7 cellular contexts compared by ENCODE assay signal in the genomic region with DNA sequence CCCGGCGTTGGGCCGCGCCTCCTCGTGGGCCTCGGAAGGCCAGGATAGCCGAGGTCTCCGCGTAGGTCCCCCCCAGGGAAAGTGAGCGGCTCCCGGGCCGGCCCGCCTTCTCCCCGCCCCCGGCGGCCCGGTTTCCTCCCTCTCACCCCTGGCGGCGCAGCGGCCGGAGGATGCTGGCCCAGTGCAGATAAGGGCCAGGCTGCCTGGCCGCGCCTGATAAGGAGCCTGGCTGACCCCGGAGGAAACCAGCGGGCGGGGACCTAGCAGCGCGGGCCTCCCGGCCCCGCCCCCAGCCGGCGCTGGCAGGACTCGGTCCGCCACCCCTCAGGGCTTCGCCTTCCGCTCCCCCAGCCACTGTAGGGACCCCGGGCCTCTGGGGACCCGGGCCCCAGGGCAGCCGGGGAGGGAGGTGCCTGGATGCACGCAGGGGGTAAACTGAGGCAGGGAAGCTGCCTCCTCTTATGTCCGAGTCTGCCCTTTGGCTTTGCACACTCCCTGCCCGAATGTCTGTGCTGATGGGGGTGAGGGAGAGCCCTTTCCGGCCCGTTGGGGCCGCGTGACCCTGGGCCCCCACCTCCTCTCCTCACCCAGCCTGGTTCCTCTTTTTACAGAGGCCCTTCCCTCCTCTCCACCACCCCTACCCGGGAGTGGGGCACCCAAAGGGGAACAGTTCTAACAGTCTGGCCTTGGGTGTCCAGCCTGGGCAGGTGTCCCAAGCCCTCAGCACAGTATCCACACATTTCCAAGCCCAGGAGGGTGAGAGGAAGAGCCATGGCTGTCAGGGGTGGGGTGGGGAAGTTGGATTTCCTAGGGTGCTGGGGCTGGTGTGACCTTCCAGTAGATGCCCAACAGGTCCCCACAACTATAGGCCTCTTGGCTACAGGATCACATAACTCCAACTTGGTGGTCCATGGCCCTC. TPM values are rescaled to one million over a fixed set of nuclear protein-coding genes. Genes with fewer than 3 reads are reported as not detected.
A peak's percentile ranks its signal among the peaks of the same experiment; 100 is the strongest.
DNase-seq lines count a peak whose midpoint lies in the region; ATAC-seq and TF ChIP-seq lines count a peak whose summit lies in the region.

A gene (minus strand): TSS at position 193 of the 919 bp plus-strand sequence. CDS start 1,687 bp downstream, outside the sequence.

- intact Hi-C loops in upper lobe of right lung (cut with DNase I) = no loop called here

- no peaks in the 10 kb centered on the region for H3K9me3 Mint-ChIP-seq in effector memory CD8-positive, alpha-beta T cell
- no peaks in the 10 kb centered on the region for H3K9me3 Mint-ChIP-seq in mesothelial cell of epicardium

- TF ChIP-seq CTCF in mesothelial cell of epicardium (IDR thresholded peaks at IDR 0.05; ENCODE audit: unreplicated experiment) = no peak
- no peak for TF ChIP-seq CTCF in upper lobe of right lung (IDR thresholded peaks at IDR 0.05)

- DNase-seq in SKM-1 (lab: John Stamatoyannopoulos, UW; ENCODE audit: unreplicated experiment) = peak; percentile 97
- DNase-seq in effector memory CD8-positive, alpha-beta T cell = no peak
- no peak for DNase-seq in mesothelial cell of epicardium (ENCODE audit: low spot score in 2 of 2, unreplicated experiment in 2 of 2)
- DNase-seq in upper lobe of right lung = peak; percentile 90
- DNase-seq in NCI-H446 (lab: John Stamatoyannopoulos, UW) = no peak

- peaks cover 51% of the 10 kb centered on the region for H3K4me1 ChIP-seq in upper lobe of right lung

- H3K4me3 ChIP-seq in upper lobe of right lung = peak within 1 kb of the TSS; percentile 55

- ATAC-seq in GM18498 (IDR thresholded peaks at IDR 0.05; ENCODE audit: unreplicated experiment) (peak; percentile 49), HG02678 (IDR thresholded peaks at IDR 0.05; ENCODE audit: unreplicated experiment) (peak; percentile 42), upper lobe of right lung (peak; percentile 72)
- ATAC-seq in effector memory CD8-positive, alpha-beta T cell (replicated peaks) = peak; percentile 5

- peaks cover 8% of the 10 kb centered on the region for H3K36me3 ChIP-seq in upper lobe of right lung

- peak within 1 kb of the TSS; percentile 54 to 81 for H3K27ac Mint-ChIP-seq in effector memory CD8-positive, alpha-beta T cell
- no peak within 1 kb of the TSS for H3K27ac Mint-ChIP-seq in mesothelial cell of epicardium

- no peaks in the 10 kb centered on the region for H3K9me3 ChIP-seq in upper lobe of right lung

- peaks cover 32 to 34% of the 10 kb centered on the region in 2 donors for H3K4me1 Mint-ChIP-seq in effector memory CD8-positive, alpha-beta T cell (ENCODE audit: low read depth in 2 of 2)
- H3K4me1 Mint-ChIP-seq in mesothelial cell of epicardium = peaks cover 12% of the 10 kb centered on the region

- H3K4me3 Mint-ChIP-seq in effector memory CD8-positive, alpha-beta T cell = peak within 1 kb of the TSS; percentile 72 to 83
- H3K4me3 Mint-ChIP-seq in mesothelial cell of epicardium = peak within 1 kb of the TSS; percentile 41

- H3K27ac ChIP-seq in upper lobe of right lung = peak within 1 kb of the TSS; percentile 89

- peaks cover 7 to 11% of the 10 kb centered on the region in 2 donors for H3K27me3 Mint-ChIP-seq in effector memory CD8-positive, alpha-beta T cell
- H3K27me3 Mint-ChIP-seq in mesothelial cell of epicardium (ENCODE audit: low read depth) = peaks cover 41% of the 10 kb centered on the region

- H3K36me3 Mint-ChIP-seq in effector memory CD8-positive, alpha-beta T cell (ENCODE audit: insufficient read depth) = peaks cover 48% of the 10 kb centered on the region
- H3K36me3 Mint-ChIP-seq in mesothelial cell of epicardium = peaks cover 6% of the 10 kb centered on the region

- H3K27me3 ChIP-seq in upper lobe of right lung = no peaks in the 10 kb centered on the region

RNA-seq across cellular contexts. Expression of the gene that starts here (rescaled TPM):
- 3.4 to 4.0 TPM (median 3.8 TPM) in 3 replicates for total RNA-seq in mesothelial cell of epicardium
- 21.8 TPM for total RNA-seq in upper lobe of right lung

Comparison
In these comparisons a context has a peak if more than half of its experiments do, and no peak if none do; other contexts are left out.
1. ATAC-seq: peak in every context shown above with its lines; median percentile 72 in upper lobe of right lung; 49 in GM18498; 42 in HG02678; 5 in effector memory CD8-positive, alpha-beta T cell.
2. DNase-seq: peak in SKM-1 (single experiment) and upper lobe of right lung (single experiment); none in effector memory CD8-positive, alpha-beta T cell (0 of 3), mesothelial cell of epicardium (0 of 2) and NCI-H446 (0 of 2).